2 cellular contexts compared by ENCODE assay signal in the genomic region with DNA sequence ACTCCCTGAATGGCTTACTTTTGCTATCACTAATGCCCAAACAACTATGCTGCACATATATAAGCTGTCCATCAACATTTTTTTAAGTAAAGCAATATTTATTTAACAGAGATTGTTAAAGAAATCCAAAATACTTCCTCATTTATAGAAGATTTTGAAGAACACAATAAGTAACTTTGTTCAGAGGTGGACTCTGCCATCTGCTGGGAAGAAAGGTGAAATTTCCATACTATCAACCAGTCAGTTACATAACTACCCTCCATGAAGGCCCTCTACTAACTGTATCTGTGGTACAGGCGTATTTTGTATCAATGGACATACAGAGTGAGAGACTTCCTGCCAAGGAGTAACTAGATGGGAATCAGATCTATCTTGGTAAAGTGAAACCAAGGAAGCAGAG.
TF ChIP-seq lines count a peak whose summit lies in the region.

No MANE protein-coding gene starts in this region.

TF ChIP-seq in GM12878, 131 proteins besides CTCF, POLR2A, EP300 and RAD21 (continued from another document):
- TF ChIP-seq ZNF687 (IDR thresholded peaks at IDR 0.05) (no peak), RELA (IDR thresholded peaks at IDR 0.05; ENCODE audit: borderline replicate concordance, partially characterized antibody) (peak; percentile 21), IRF4 (IDR thresholded peaks at IDR 0.05; ENCODE audit: low read depth, low read length) (no peak), SMAD5 (IDR thresholded peaks at IDR 0.05; ENCODE audit: low read depth) (no peak), ZBED1 (IDR thresholded peaks at IDR 0.05; ENCODE audit: borderline replicate concordance) (no peak), MEF2B (IDR thresholded peaks at IDR 0.05; ENCODE audit: partially characterized antibody, poor library complexity, severe bottlenecking) (no peak), NFYA (IDR thresholded peaks at IDR 0.05; ENCODE audit: borderline replicate concordance, low read depth, low read length) (no peak)
- TF ChIP-seq, protein P1, sequence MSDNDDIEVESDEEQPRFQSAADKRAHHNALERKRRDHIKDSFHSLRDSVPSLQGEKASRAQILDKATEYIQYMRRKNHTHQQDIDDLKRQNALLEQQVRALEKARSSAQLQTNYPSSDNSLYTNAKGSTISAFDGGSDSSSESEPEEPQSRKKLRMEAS (IDR thresholded peaks at IDR 0.05; ENCODE audit: low read depth, low read length): no peak
- TF ChIP-seq, protein P2, sequence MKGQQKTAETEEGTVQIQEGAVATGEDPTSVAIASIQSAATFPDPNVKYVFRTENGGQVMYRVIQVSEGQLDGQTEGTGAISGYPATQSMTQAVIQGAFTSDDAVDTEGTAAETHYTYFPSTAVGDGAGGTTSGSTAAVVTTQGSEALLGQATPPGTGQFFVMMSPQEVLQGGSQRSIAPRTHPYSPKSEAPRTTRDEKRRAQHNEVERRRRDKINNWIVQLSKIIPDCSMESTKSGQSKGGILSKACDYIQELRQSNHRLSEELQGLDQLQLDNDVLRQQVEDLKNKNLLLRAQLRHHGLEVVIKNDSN (IDR thresholded peaks at IDR 0.05; ENCODE audit: borderline replicate concordance, extremely low read length, insufficient read depth, low read depth, low read length): no peak
- TF ChIP-seq, protein P3, sequence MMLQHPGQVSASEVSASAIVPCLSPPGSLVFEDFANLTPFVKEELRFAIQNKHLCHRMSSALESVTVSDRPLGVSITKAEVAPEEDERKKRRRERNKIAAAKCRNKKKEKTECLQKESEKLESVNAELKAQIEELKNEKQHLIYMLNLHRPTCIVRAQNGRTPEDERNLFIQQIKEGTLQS (IDR thresholded peaks at IDR 0.05; ENCODE audit: borderline replicate concordance, extremely low read depth, low read depth, low read length): no peak

TF ChIP-seq in HepG2, 621 proteins besides CTCF, POLR2A, EP300 and RAD21 (continued from another document):
- 0 out of 2 replicates have a peak, but pooled peaks have one; percentile 30 for TF ChIP-seq ZBED4 (CRISPR knock-in tag; IDR thresholded peaks at IDR 0.05; ENCODE audit: borderline replicate concordance)
- TF ChIP-seq ZBTB38 (CRISPR knock-in tag; IDR thresholded peaks at IDR 0.05): no peak
- TF ChIP-seq, protein P4, sequence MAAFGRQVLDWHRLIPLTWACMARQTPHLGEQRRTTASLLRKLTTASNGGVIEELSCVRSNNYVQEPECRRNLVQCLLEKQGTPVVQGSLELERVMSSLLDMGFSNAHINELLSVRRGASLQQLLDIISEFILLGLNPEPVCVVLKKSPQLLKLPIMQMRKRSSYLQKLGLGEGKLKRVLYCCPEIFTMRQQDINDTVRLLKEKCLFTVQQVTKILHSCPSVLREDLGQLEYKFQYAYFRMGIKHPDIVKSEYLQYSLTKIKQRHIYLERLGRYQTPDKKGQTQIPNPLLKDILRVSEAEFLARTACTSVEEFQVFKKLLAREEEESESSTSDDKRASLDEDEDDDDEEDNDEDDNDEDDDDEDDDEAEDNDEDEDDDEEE (CRISPR knock-in tag; IDR thresholded peaks at IDR 0.05): no peak
- no peak for TF ChIP-seq STAT5B (CRISPR knock-in tag; IDR thresholded peaks at IDR 0.05)
- peak; percentile 37; the same call in 1 of the 2 replicates for TF ChIP-seq KAT8 (CRISPR knock-in tag; IDR thresholded peaks at IDR 0.05)
- TF ChIP-seq ZBTB21 (CRISPR knock-in tag; IDR thresholded peaks at IDR 0.05): no peak
- TF ChIP-seq NFIC (IDR thresholded peaks at IDR 0.05; ENCODE audit: low read length): no peak
- peak; percentile 44; the same call in 1 of the 2 replicates for TF ChIP-seq RXRB (CRISPR knock-in tag; IDR thresholded peaks at IDR 0.05; ENCODE audit: borderline replicate concordance)
- TF ChIP-seq RBFOX2 (IDR thresholded peaks at IDR 0.05; ENCODE audit: low read depth, low read length): no peak
- no peak for TF ChIP-seq ZNF776 (CRISPR knock-in tag; IDR thresholded peaks at IDR 0.05)
- no peak for TF ChIP-seq ZNF780A (CRISPR knock-in tag; IDR thresholded peaks at IDR 0.05)
- peak; percentile 67 for TF ChIP-seq STAG1 (CRISPR knock-in tag; IDR thresholded peaks at IDR 0.05)
- no peak for TF ChIP-seq ATF4 (CRISPR knock-in tag; IDR thresholded peaks at IDR 0.05)
- 0 out of 2 replicates have a peak, but pooled peaks have one; percentile 16 for TF ChIP-seq HDAC2 (CRISPR knock-in tag; IDR thresholded peaks at IDR 0.05)
- no peak for TF ChIP-seq ZNF619 (CRISPR knock-in tag; IDR thresholded peaks at IDR 0.05)
